28 cellular contexts compared by ENCODE assay signal in the genomic region with DNA sequence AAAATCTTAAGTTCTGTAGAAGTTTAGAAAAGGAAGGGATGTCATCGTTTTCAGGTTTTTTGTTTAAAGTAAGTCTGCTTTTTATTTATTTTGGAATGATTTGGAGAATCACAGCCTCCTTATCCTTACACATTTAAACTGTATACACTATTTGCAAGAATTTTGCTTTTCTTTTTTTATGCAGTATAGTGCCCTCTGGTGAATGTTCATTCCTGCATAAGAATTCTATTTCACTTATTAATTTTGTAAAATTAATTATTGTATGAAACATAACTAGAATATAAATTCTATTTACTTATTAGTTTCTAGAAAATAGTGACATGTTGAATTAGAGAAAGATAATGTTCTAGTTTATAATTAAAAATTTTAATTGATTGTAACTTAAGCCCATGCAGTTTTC. TPM values are rescaled to one million over a fixed set of nuclear protein-coding genes. Genes with fewer than 3 reads are reported as not detected.
DNase-seq lines count a peak whose midpoint lies in the region; ATAC-seq and TF ChIP-seq lines count a peak whose summit lies in the region.
"Had no signal": no experiment of that assay in that cellular context is flagged by ENCODE, and none has a peak within 500 bp of the region (broad histone marks: within the 10 kb centered on the region; RNA-seq: fewer than 3 reads in every experiment).

No MANE protein-coding gene starts in this region.

- no peak overlapping the region for H4K91ac ChIP-seq in IMR-90 (ENCODE audit: insufficient read depth, low read depth, low read length)

- no peak overlapping the region for H2AFZ ChIP-seq in IMR-90 (replicated peaks; ENCODE audit: low read length, poor library complexity)
- H2AFZ ChIP-seq: PC-9 had no signal

- H3K27ac Mint-ChIP-seq in progenitor cell of endocrine pancreas = no peak overlapping the region
- no peak overlapping the region for H3K27ac Mint-ChIP-seq in T-helper 2 cell treated with Interferon-gamma antibody and Interleukin-4, amounts not matched to agents 5 μg/mL and 100 μg/mL, for 36 hours

- in situ Hi-C loops in IMR-90 (cut with MboI; ENCODE audit: low sequenced_read_pairs) = loop anchor here (25.0 kb wide), 1 partner anchor 581 kb away; no protein-coding TSS in a partner anchor

- H3K4me1 ChIP-seq in IMR-90 (ENCODE audit: control insufficient read depth, insufficient read depth, low read length) (no peaks in the 10 kb centered on the region), adipocyte (ENCODE audit: control insufficient read depth, insufficient read depth, low read length) (no peaks in the 10 kb centered on the region)
- H3K4me1 ChIP-seq: BE2C, HAP-1 had no signal

- H3K14ac ChIP-seq in IMR-90 (replicated peaks; ENCODE audit: low read depth, low read length) = no peak overlapping the region

- POLR2A ChIA-PET in IMR-90 (lab: Charles Lee; ENCODE audit: unreplicated experiment) = interaction anchor here (0.6 kb wide), 2 partner anchors 17 to 355 kb away, joined by 3 read pairs; no protein-coding TSS in a partner anchor

- no peak for TF ChIP-seq POLR2A in IMR-90 (IDR thresholded peaks at IDR 0.05; ENCODE audit: low read depth, low read length)

- WGBS in IMR-90 (ENCODE audit: extremely low coverage in 2 of 2, insufficient read length in 1 of 2), 2 experiments = no CpG with 5 or more reads among the region's 1 CpG

- H3K36me3 ChIP-seq in IMR-90 (ENCODE audit: control insufficient read depth, insufficient read depth, low read length) (no peaks in the 10 kb centered on the region), adipocyte (ENCODE audit: control insufficient read depth, insufficient read depth, low read length, severe bottlenecking) (no peaks in the 10 kb centered on the region)
- H3K36me3 ChIP-seq: BE2C, HAP-1 had no signal

- no peak for ATAC-seq in IMR-90 (ENCODE audit: low read depth)
- ATAC-seq: K562 had no signal

- H3K9me1 ChIP-seq in IMR-90 (ENCODE audit: insufficient read depth, low read length) = no peaks in the 10 kb centered on the region

- no peak overlapping the region for H3K4me3 ChIP-seq in IMR-90 (ENCODE audit: insufficient read depth, low read depth, low read length)
- no peak overlapping the region for H3K4me3 ChIP-seq in adipocyte (ENCODE audit: low read length)
- H3K4me3 ChIP-seq: HAP-1, K562, PC-9 had no signal

- H4K5ac ChIP-seq in IMR-90 (ENCODE audit: low read depth, low read length) = no peak overlapping the region

- TF ChIP-seq CTCF in IMR-90 (conservative IDR thresholded peaks at IDR 0.05; ENCODE audit: low read depth, low read length) (peak; percentile 22; the same call in 1 of the 2 replicates), progenitor cell of endocrine pancreas (IDR thresholded peaks at IDR 0.05; ENCODE audit: unreplicated experiment) (peak; percentile 9)

- no TSS peak for BruUV-seq in IMR-90 (replicated peaks; lab: Mats Ljungman, UMichigan)

- H2BK120ac ChIP-seq in IMR-90 (ENCODE audit: low read depth, low read length) = no peak overlapping the region

- no peak overlapping the region for H3K4ac ChIP-seq in IMR-90 (ENCODE audit: low read depth, low read length)

- H3K56ac ChIP-seq in IMR-90 (ENCODE audit: extremely low read depth, insufficient read depth, low read length) = no peak overlapping the region

- H2AK9ac ChIP-seq in IMR-90 (replicated peaks; ENCODE audit: low read depth, low read length, poor library complexity) = no peak overlapping the region

- H3K18ac ChIP-seq in IMR-90 (ENCODE audit: low read depth, low read length) = no peak overlapping the region

- dilution Hi-C loops in IMR-90 (cut with HindIII; ENCODE audit: low sequenced_read_pairs, unreplicated experiment) = no loop called here

- no peak overlapping the region for H2BK5ac ChIP-seq in IMR-90 (ENCODE audit: low read depth, low read length, poor library complexity, severe bottlenecking)

- H3K27me3 ChIP-seq in IMR-90 (ENCODE audit: control insufficient read depth, insufficient read depth, low read length) = no peaks in the 10 kb centered on the region
- H3K27me3 ChIP-seq in adipocyte (replicated peaks; ENCODE audit: control insufficient read depth, insufficient read depth, low read length) = no peaks in the 10 kb centered on the region
- H3K27me3 ChIP-seq: BE2C had no signal

- H3K4me3 Mint-ChIP-seq in progenitor cell of endocrine pancreas (ENCODE audit: low read depth) = no peak overlapping the region
- no peak overlapping the region for H3K4me3 Mint-ChIP-seq in T-helper 2 cell treated with Interferon-gamma antibody and Interleukin-4, amounts not matched to agents 5 μg/mL and 100 μg/mL, for 36 hours

- intact Hi-C loops in IMR-90 (cut with micrococcal nuclease) = loop anchor here (2.0 kb wide), 1 partner anchor 580 kb away; no protein-coding TSS in a partner anchor

- no peak overlapping the region for H3K23ac ChIP-seq in IMR-90 (ENCODE audit: low read depth, low read length)

- H3K9me3 Mint-ChIP-seq in progenitor cell of endocrine pancreas (ENCODE audit: low read depth) = peaks cover 21% of the 10 kb centered on the region
- H3K9me3 Mint-ChIP-seq in T-helper 2 cell treated with Interferon-gamma antibody and Interleukin-4, amounts not matched to agents 5 μg/mL and 100 μg/mL, for 36 hours = peaks cover 2% of the 10 kb centered on the region

- no peak overlapping the region for H2AK5ac ChIP-seq in IMR-90 (ENCODE audit: low read depth, low read length)

- CTCF ChIA-PET in IMR-90 (lab: Yijun Ruan, JAX) = no interaction called here

- no peaks in the 10 kb centered on the region for H3K36me3 Mint-ChIP-seq in progenitor cell of endocrine pancreas (ENCODE audit: insufficient read depth)
- no peaks in the 10 kb centered on the region for H3K36me3 Mint-ChIP-seq in T-helper 2 cell treated with Interferon-gamma antibody and Interleukin-4, amounts not matched to agents 5 μg/mL and 100 μg/mL, for 36 hours (ENCODE audit: low read depth)

- H3K79me1 ChIP-seq in IMR-90 (ENCODE audit: low read depth in 1 of 2, low read length in 2 of 2) = no peaks in the 10 kb centered on the region

- peaks cover 1% of the 10 kb centered on the region for H3K4me1 Mint-ChIP-seq in progenitor cell of endocrine pancreas (ENCODE audit: low read depth)
- H3K4me1 Mint-ChIP-seq in T-helper 2 cell treated with Interferon-gamma antibody and Interleukin-4, amounts not matched to agents 5 μg/mL and 100 μg/mL, for 36 hours (ENCODE audit: low read depth) = no peaks in the 10 kb centered on the region

- H3K9ac ChIP-seq in IMR-90 (ENCODE audit: low read depth, low read length) (no peak overlapping the region), adipocyte (ENCODE audit: low read length) (no peak overlapping the region)

- no peak overlapping the region for H3K4me2 ChIP-seq in IMR-90 (ENCODE audit: low read depth, low read length)
- H3K4me2 ChIP-seq: PC-9 had no signal

- H2BK20ac ChIP-seq in IMR-90 (ENCODE audit: low read depth, low read length) = no peak overlapping the region

- DNase-seq in IMR-90 = no peak
- peak; percentile 19 for DNase-seq in adipocyte (ENCODE audit: low read depth)
- DNase-seq in iris pigment epithelial cell (ENCODE audit: low read depth) = peak; percentile 1
- no peak for DNase-seq in progenitor cell of endocrine pancreas (ENCODE audit: low spot score, unreplicated experiment)
- DNase-seq in hepatic stellate cell (ENCODE audit: low spot score) = no peak
- no peak for DNase-seq in T-helper 2 cell treated with Interferon-gamma antibody and Interleukin-4, amounts not matched to agents 5 μg/mL and 100 μg/mL, for 36 hours (ENCODE audit: low spot score)
- DNase-seq in AG08395 (ENCODE audit: low spot score) = no peak
- no peak for DNase-seq in stimulated activated CD4-positive, alpha-beta T cell treated with anti-CD3 and anti-CD28 coated beads, Interleukin-2, amount 100 ng/mL, for 48 hours
- DNase-seq: BE2C; DMS153; DND-41; GOT3; Kasumi-1; NCI-H1092 treated with DMSO at 0.1 percent for 48 hours; NCI-H1436 treated with DMSO at 0.1 percent for 48 hours; NCI-H187 treated with DMSO at 0.1 percent for 48 hours; NCI-H2171 treated with DMSO at 0.1 percent for 48 hours; NCI-H345; NCI-H510A treated with DMSO at 0.1 percent for 48 hours; NK-92 treated with Interleukin-12 subunit alpha and Interleukin-12 subunit beta, amount 100 ng/mL, for 24 hours; PC-9; SHP77 had no signal

- H3K9me3 ChIP-seq in IMR-90 (ENCODE audit: control insufficient read depth, insufficient read depth, low read length) (no peaks in the 10 kb centered on the region), adipocyte (ENCODE audit: control insufficient read depth, low read length) (peaks cover 11% of the 10 kb centered on the region)
- H3K9me3 ChIP-seq: BE2C, HAP-1 had no signal

- H4K20me1 ChIP-seq in IMR-90 (ENCODE audit: insufficient read depth, low read length) = no peaks in the 10 kb centered on the region

- TF ChIP-seq RAD21 in IMR-90 (IDR thresholded peaks at IDR 0.05; ENCODE audit: low read length) = no peak

- H2BK15ac ChIP-seq in IMR-90 (ENCODE audit: low read depth, low read length) = no peak overlapping the region

- no peaks in the 10 kb centered on the region for H3K27me3 Mint-ChIP-seq in progenitor cell of endocrine pancreas
- H3K27me3 Mint-ChIP-seq in T-helper 2 cell treated with Interferon-gamma antibody and Interleukin-4, amounts not matched to agents 5 μg/mL and 100 μg/mL, for 36 hours (ENCODE audit: low read depth) = no peaks in the 10 kb centered on the region

- no peak overlapping the region for H3K27ac ChIP-seq in IMR-90 (ENCODE audit: insufficient read depth, low read length)
- H3K27ac ChIP-seq: HL-60, PC-9, RWPE1 had no signal

- no peak overlapping the region for H4K8ac ChIP-seq in IMR-90 (ENCODE audit: low read depth in 2 of 2, low read length in 2 of 2)

TF ChIP-seq in IMR-90, 13 proteins besides CTCF, POLR2A, EP300 and RAD21:
- TF ChIP-seq MAZ (IDR thresholded peaks at IDR 0.05; ENCODE audit: borderline replicate concordance, low read depth, low read length) (no peak), SMC3 (IDR thresholded peaks at IDR 0.05; ENCODE audit: low read depth, low read length) (peak; percentile 25; the same call in 1 of the 2 replicates)
TF ChIP-seq in IMR-90: peak in this region for 1.

RNA-seq across cellular contexts. Expression of gene DACH2, which starts 44.6 kb away (rescaled TPM):
- total RNA-seq in IMR-90 (2012; rRNA removed) = 3.8 and 4.4 TPM in 2 replicates
- polyA plus RNA-seq in IMR-90 (2012; rRNA removed) = 2.2 and 2.8 TPM in 2 replicates
- 1.0 and 1.2 TPM in 2 replicates for polyA plus RNA-seq in IMR-90 (2012; cell fraction: cytosol; rRNA removed)
- polyA plus RNA-seq in IMR-90 (2012; cell fraction: nucleus; rRNA removed; ENCODE audit: low replicate concordance) = 1.7 and 4.8 TPM in 2 replicates
- total RNA-seq in progenitor cell of endocrine pancreas = 1.5 and 3.6 TPM in 2 replicates
- total RNA-seq: K562, M059J, PC-9, SK-MEL-5 had no signal
- polyA plus RNA-seq: K562 had no signal

Comparison
In these comparisons a context has a peak if more than half of its experiments do, and no peak if none do; other contexts are left out.
1. DNase-seq: peak in adipocyte (single experiment) and iris pigment epithelial cell (single experiment); none in IMR-90 (single experiment), progenitor cell of endocrine pancreas (single experiment), hepatic stellate cell (single experiment), T-helper 2 cell treated with Interferon-gamma antibody and Interleukin-4, amounts not matched to agents 5 μg/mL and 100 μg/mL, for 36 hours (single experiment), AG08395 (single experiment) and stimulated activated CD4-positive, alpha-beta T cell treated with anti-CD3 and anti-CD28 coated beads, Interleukin-2, amount 100 ng/mL, for 48 hours (0 of 2).